18 cellular contexts compared by ENCODE assay signal in genomic region chr7:152751449-152752141, GRCh38. TPM values are rescaled to one million over a fixed set of nuclear protein-coding genes. Genes with fewer than 3 reads are reported as not detected.
DNase-seq lines count a peak whose midpoint lies in the region; ATAC-seq, FAIRE-seq and TF ChIP-seq lines count a peak whose summit lies in the region.
"Had no signal": no experiment of that assay in that cellular context is flagged by ENCODE, and none has a peak within 500 bp of the region (broad histone marks: within the 10 kb centered on the region; RNA-seq: fewer than 3 reads in every experiment).

No MANE protein-coding gene starts in this region.

- ATAC-seq in GM18511 (IDR thresholded peaks at IDR 0.05; ENCODE audit: unreplicated experiment) (peak; percentile 95), GM21390 (IDR thresholded peaks at IDR 0.05; ENCODE audit: unreplicated experiment) (peak; percentile 80), HG03135 (IDR thresholded peaks at IDR 0.05; ENCODE audit: unreplicated experiment) (peak; percentile 84), GM12878 (peak; percentile 65)
- ATAC-seq: natural killer cell treated with Interleukin-12 subunit alpha and Interleukin-12 subunit beta and Interleukin-15 and Interleukin-18, amount 100 ng/mL, for 72 hours had no signal

- no TSS peak for BruUV-seq in GM12878 (replicated peaks; lab: Mats Ljungman, UMichigan)

- no peak for TF ChIP-seq EP300 in GM12878 (IDR thresholded peaks at IDR 0.05; ENCODE audit: borderline replicate concordance in 1 of 2, control insufficient read depth in 1 of 2, low read depth in 2 of 2, low read length in 2 of 2)

- CTCF ChIA-PET in GM12878 (lab: Yijun Ruan, JAX) = interaction anchor here (0.7 kb wide), 1 partner anchor 9 kb away, joined by 3 read pairs; no protein-coding TSS in a partner anchor

- no peaks in the 10 kb centered on the region for H3K27me3 ChIP-seq in GM12878 (replicated peaks in 1 of 2; ENCODE audit: control insufficient read depth in 2 of 2, insufficient read depth in 2 of 2, low read length in 1 of 2)

- POLR2A ChIA-PET in GM12878 (lab: Charles Lee) = no interaction called here

- TF ChIP-seq RAD21 in GM12878 (IDR thresholded peaks at IDR 0.05; ENCODE audit: insufficient read depth, low read depth, low read length) = no peak

- DNase-seq in GM12878 (ENCODE audit: low read depth, low spot score) (no peak), NCI-H524 treated with DMSO at 0.1 percent for 48 hours (lab: John Stamatoyannopoulos, UW) (no peak), NCI-H2171 treated with DMSO at 0.1 percent for 48 hours (lab: John Stamatoyannopoulos, UW) (no peak), T-helper 9 cell (no peak), HTR-8/SVneo (ENCODE audit: insufficient read length, low spot score) (no peak)
- DNase-seq: activated CD4-positive, CD25-positive, alpha-beta regulatory T cell; activated CD8-positive, alpha-beta memory T cell treated with anti-CD3 and anti-CD28 coated beads, Interleukin-2, amount 50 U/mL, for 4 hours; activated naive CD8-positive, alpha-beta T cell treated with anti-CD3 and anti-CD28 coated beads, Interleukin-2, amount 10 ng/mL, durations not matched to agents 7 days and 5 days; AML-193; DND-41; hippocampal formation; Kasumi-1; NCI-H2081; NK-92 treated with Interleukin-12 subunit alpha and Interleukin-12 subunit beta, amount 100 ng/mL, for 24 hours had no signal

- no peak overlapping the region for H2AFZ ChIP-seq in GM12878 (ENCODE audit: control insufficient read depth, low read depth, low read length)

- no peak overlapping the region for H3K27ac ChIP-seq in GM12878 (ENCODE audit: control insufficient read depth, insufficient read depth)

- no peaks in the 10 kb centered on the region for H3K79me2 ChIP-seq in GM12878 (ENCODE audit: control insufficient read depth, insufficient read depth, low read length)

- H3K4me3 ChIP-seq in GM12878 = no peak overlapping the region

- 75% methylated on average over 3 of the region's 3 CpGs for WGBS in GM12878 (ENCODE audit: insufficient coverage, insufficient replicate concordance, low lambda C conversion rate, missing lambda C conversion rate)

- no peaks in the 10 kb centered on the region for H3K36me3 ChIP-seq in GM12878 (ENCODE audit: control insufficient read depth in 2 of 2, insufficient read depth in 2 of 2, low read length in 1 of 2)

- RAD21 ChIA-PET in GM12878 (lab: Charles Lee; ENCODE audit: unreplicated experiment) = interaction anchor here (0.6 kb wide), 1 partner anchor 502 kb away, joined by 3 read pairs; no protein-coding TSS in a partner anchor

- TF ChIP-seq POLR2A in GM12878 (IDR thresholded peaks at IDR 0.05; ENCODE audit: low read depth, low read length) = no peak

- no peaks in the 10 kb centered on the region for H3K9me3 ChIP-seq in GM12878 (replicated peaks; ENCODE audit: control insufficient read depth, insufficient read depth, low read length)

- H3K9ac ChIP-seq in GM12878 (ENCODE audit: control insufficient read depth, insufficient read depth, low read length) = no peak overlapping the region

- FAIRE-seq in GM12878 (lab: Jason Lieb, UNC) (peak; percentile 59), HTR-8/SVneo (lab: Jason Lieb, UNC) (no peak)

- H3K4me2 ChIP-seq in GM12878 (ENCODE audit: control insufficient read depth, insufficient read depth) = no peak overlapping the region

- no peak for TF ChIP-seq CTCF in GM12878 (IDR thresholded peaks at IDR 0.05 in 2 of 3, conservative IDR thresholded peaks at IDR 0.05 in 1 of 3; ENCODE audit: control insufficient read depth in 2 of 3, extremely low read depth in 1 of 3, insufficient read depth in 1 of 3, low read depth in 3 of 3, low read length in 3 of 3)

- SMC1A ChIA-PET in GM12878 (lab: Charles Lee; ENCODE audit: uncharacterized antibody, unreplicated experiment) = no interaction called here

- in situ Hi-C loops in GM12878 (cut with MboI) = no loop called here

- no peaks in the 10 kb centered on the region for H4K20me1 ChIP-seq in GM12878 (ENCODE audit: control insufficient read depth, insufficient read depth)

- intact Hi-C loops in GM12878 (cut with micrococcal nuclease; ENCODE audit: unreplicated experiment) = no loop called here

- H3K4me1 ChIP-seq in GM12878 (ENCODE audit: control insufficient read depth, insufficient read depth, low read length) = peaks cover 4% of the 10 kb centered on the region

TF ChIP-seq in GM12878, 131 proteins besides CTCF, POLR2A, EP300 and RAD21:
- peak; percentile 18; the same call in 1 of the 2 replicates for TF ChIP-seq RUNX3 (IDR thresholded peaks at IDR 0.05; ENCODE audit: low read length)
- TF ChIP-seq HCFC1 (IDR thresholded peaks at IDR 0.05; ENCODE audit: low read length) = no peak
- no peak for TF ChIP-seq YBX1 (IDR thresholded peaks at IDR 0.05)
- no peak for TF ChIP-seq YY1 (IDR thresholded peaks at IDR 0.05; ENCODE audit: low read depth, low read length)
- TF ChIP-seq SPI1 (IDR thresholded peaks at IDR 0.05; ENCODE audit: borderline replicate concordance, insufficient read depth, low read depth, low read length) = peak; percentile 75; the same call in 1 of the 2 replicates
- no peak for TF ChIP-seq RAD51 (IDR thresholded peaks at IDR 0.05)

RNA-seq across cellular contexts. Expression of gene ACTR3B, which starts 8.0 kb away (rescaled TPM):
- 35.4 and 51.0 TPM in 2 replicates for total RNA-seq in GM12878 (2013; cell fraction: nucleolus; rRNA removed)
- total RNA-seq in GM12878 (2014; rRNA removed) (3.9 and 4.0 TPM in 2 replicates), GM12878 (2014; rRNA removed; fragmentation: Illumina TruSeq; extraction: Trizol) (7.3 and 8.4 TPM in 2 replicates), GM12878 (2021) (9.1 and 9.8 TPM in 2 replicates)
- 3.3 TPM for polyA plus RNA-seq in GM12878 (2011; ENCODE audit: low read depth)
- polyA plus RNA-seq in GM12878 (2011; rRNA removed) (12.2 and 13.1 TPM in 2 replicates), GM12878 (2014; fragmentation: Illumina TruSeq; extraction: Trizol) (10.1 and 10.3 TPM in 2 replicates), GM12878 (2014; fragmentation: Nextera tagmentation; extraction: Ambion mirVana) (1 to 10 TPM; 3.0 to 3.6 TPM), GM12878 (2014; rRNA removed) (11.0 and 11.5 TPM in 2 replicates), GM12878 (2016; fragmentation: Nextera tagmentation; extraction: Ambion mirVana) (10 to 100 TPM; 10.4 to 14.1 TPM)
- polyA plus RNA-seq in GM12878 (2011; cell fraction: cytosol; rRNA removed) = 9.0 and 9.4 TPM in 2 replicates
- polyA plus RNA-seq in GM12878 (2011; cell fraction: nucleus; rRNA removed) = 12.3 and 13.4 TPM in 2 replicates
- polyA plus RNA-seq in GM12878 (2012) = 5.4 and 5.5 TPM in 2 replicates
- 7.9 and 11.3 TPM in 2 replicates for polyA minus RNA-seq in GM12878 (2011; rRNA and poly(A)+ RNA removed)
- 2.7 and 3.3 TPM in 2 replicates for polyA minus RNA-seq in GM12878 (2011; cell fraction: cytosol; rRNA and poly(A)+ RNA removed)
- 9.7 and 18.2 TPM in 2 replicates for polyA minus RNA-seq in GM12878 (2011; cell fraction: nucleus; rRNA and poly(A)+ RNA removed)
